ENCODE assay signal across 27 cellular contexts in the genomic region with DNA sequence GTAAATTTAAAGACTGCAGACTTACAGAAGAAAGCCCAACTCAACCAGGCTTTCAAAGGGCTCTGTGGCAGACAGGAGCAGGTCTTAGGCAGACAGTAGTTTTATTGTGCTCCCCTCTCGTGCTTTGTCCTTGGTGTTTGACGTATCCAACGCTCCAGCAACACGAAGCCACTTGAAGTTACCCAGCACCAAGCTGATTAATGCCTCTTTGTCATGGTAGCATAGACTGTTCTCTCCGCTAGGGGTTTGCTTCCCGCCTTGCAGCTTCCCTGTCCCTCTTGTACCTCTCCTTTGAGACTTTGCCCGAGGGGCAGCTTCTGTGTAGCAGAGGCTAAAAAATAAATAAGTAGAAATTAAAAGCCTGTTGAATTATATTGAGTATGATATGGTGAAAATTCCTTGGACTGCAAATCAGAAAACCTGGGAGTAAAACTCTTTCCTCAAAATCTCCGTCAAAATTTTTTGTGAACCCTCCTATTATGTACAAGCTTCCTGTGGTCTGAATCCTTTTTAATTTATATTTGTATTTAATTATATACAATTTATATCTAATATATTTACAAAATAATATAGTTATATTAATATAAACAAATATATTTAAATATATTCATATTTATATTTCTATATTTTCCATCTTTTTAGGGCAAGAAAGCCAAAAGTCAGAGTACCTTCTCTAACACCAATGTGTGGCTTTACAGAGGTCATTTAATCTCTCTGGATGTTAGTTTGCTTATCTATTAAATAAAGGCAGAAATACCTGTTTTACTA.
DNase-seq lines count a peak whose midpoint lies in the region; ATAC-seq, FAIRE-seq and TF ChIP-seq lines count a peak whose summit lies in the region.
"Had no signal": no experiment of that assay in that cellular context is flagged by ENCODE, and none has a peak within 500 bp of the region (broad histone marks: within the 10 kb centered on the region; RNA-seq: fewer than 3 reads in every experiment).

No MANE protein-coding gene starts in this region.

- DNase-seq in HepG2 (ENCODE audit: low spot score) (peak; percentile 20), right lobe of liver (no peak), brain microvascular endothelial cell (no peak), islet precursor cell (peak; percentile 79), T-helper 9 cell (no peak), amniotic stem cell (lab: John Stamatoyannopoulos, UW) (no peak), midbrain (lab: John Stamatoyannopoulos, UW) (no peak)
- DNase-seq in CD8-positive, alpha-beta T cell = no peak
- DNase-seq: activated CD4-positive, alpha-beta T cell treated with anti-CD3 and anti-CD28 coated beads, Interleukin-2, amount 10 ng/mL, durations not matched to agents 7 days and 5 days; activated CD8-positive, alpha-beta memory T cell treated with anti-CD3 and anti-CD28 coated beads, Interleukin-2, amount 50 U/mL, for 4 hours; activated gamma-delta T cell; central memory CD4-positive, alpha-beta T cell; GF-D8; naive B cell; NCI-H510A treated with DMSO at 0.1 percent for 48 hours; SW 1271 had no signal

- H3K4me1 Mint-ChIP-seq in CD8-positive, alpha-beta T cell (ENCODE audit: low read depth) = no peaks in the 10 kb centered on the region
- H3K4me1 Mint-ChIP-seq: activated CD4-positive, alpha-beta T cell treated with anti-CD3 and anti-CD28 coated beads, Interleukin-2, amount 10 ng/mL, durations not matched to agents 7 days and 5 days; naive B cell had no signal

- TF ChIP-seq RAD21 in HepG2 (CRISPR knock-in tag; IDR thresholded peaks at IDR 0.05) = no peak

- no peak overlapping the region for H3K27ac ChIP-seq in HepG2 (ENCODE audit: extremely low read length, insufficient read depth, low read length)
- H3K27ac ChIP-seq in right lobe of liver = no peak overlapping the region
- H3K27ac ChIP-seq in brain microvascular endothelial cell = no peak overlapping the region
- H3K27ac ChIP-seq in CD8-positive, alpha-beta T cell (ENCODE audit: low read depth, low read length) = no peak overlapping the region
- H3K27ac ChIP-seq: BLaER1 treated with 17β-estradiol and CSF1 and Interleukin-3, amounts not matched to agents 10 nM and 100 nM; esophagus muscularis mucosa; HL-60; parathyroid adenoma; vagina had no signal

- no peak for TF ChIP-seq EP300 in HepG2 (IDR thresholded peaks at IDR 0.05; ENCODE audit: low read depth in 2 of 2, low read length in 2 of 2)
- no peak for TF ChIP-seq EP300 in HepG2 (CRISPR knock-in tag; IDR thresholded peaks at IDR 0.05; ENCODE audit: borderline replicate concordance)

- intact Hi-C loops in HepG2 (cut with micrococcal nuclease; ENCODE audit: unreplicated experiment) (no loop called here), right lobe of liver (cut with DNase I) (no loop called here)
- intact Hi-C loops in CD8-positive, alpha-beta T cell (cut with DNase I, micrococcal nuclease) = no loop called here

- no peak overlapping the region for H3K4me2 ChIP-seq in HepG2 (ENCODE audit: low read depth, low read length)
- H3K4me2 ChIP-seq: BLaER1 treated with 17β-estradiol and CSF1 and Interleukin-3, amounts not matched to agents 10 nM and 100 nM had no signal

- H3K4me3 Mint-ChIP-seq in CD8-positive, alpha-beta T cell = no peak overlapping the region
- H3K4me3 Mint-ChIP-seq: activated CD4-positive, alpha-beta T cell treated with anti-CD3 and anti-CD28 coated beads, Interleukin-2, amount 10 ng/mL, durations not matched to agents 7 days and 5 days; naive B cell had no signal

- H3K9ac ChIP-seq in HepG2 (ENCODE audit: insufficient read depth, low read depth, low read length) = no peak overlapping the region
- H3K9ac ChIP-seq: BLaER1 treated with 17β-estradiol and CSF1 and Interleukin-3, amounts not matched to agents 10 nM and 100 nM; parathyroid adenoma had no signal

- in situ Hi-C loops in HepG2 (cut with HindIII; ENCODE audit: extremely low pct_ligation_motif_present, low pct_unique_long_range_greater_than_20kb) = no loop called here
- in situ Hi-C loops in brain microvascular endothelial cell (cut with HindIII; ENCODE audit: low pct_ligation_motif_present, low sequenced_read_pairs) = no loop called here

- CTCF ChIA-PET in HepG2 (lab: Yijun Ruan, JAX; ENCODE audit: low intra/inter-chr PET ratio, low total read pairs) = no interaction called here
- CTCF ChIA-PET in CD8-positive, alpha-beta T cell (lab: Charles Lee) = no interaction called here

- no peak overlapping the region for H3K27ac Mint-ChIP-seq in CD8-positive, alpha-beta T cell
- H3K27ac Mint-ChIP-seq: activated CD4-positive, alpha-beta T cell treated with anti-CD3 and anti-CD28 coated beads, Interleukin-2, amount 10 ng/mL, durations not matched to agents 7 days and 5 days had no signal

- H3K36me3 ChIP-seq in HepG2 (replicated peaks in 1 of 2; ENCODE audit: control insufficient read depth in 1 of 2, insufficient read depth in 2 of 2, low read length in 2 of 2) (no peaks in the 10 kb centered on the region), right lobe of liver (no peaks in the 10 kb centered on the region), brain microvascular endothelial cell (replicated peaks) (no peaks in the 10 kb centered on the region)
- no peaks in the 10 kb centered on the region for H3K36me3 ChIP-seq in CD8-positive, alpha-beta T cell (ENCODE audit: insufficient read depth, low read length)
- H3K36me3 ChIP-seq: BLaER1 treated with 17β-estradiol and CSF1 and Interleukin-3, amounts not matched to agents 10 nM and 100 nM; esophagus muscularis mucosa; vagina had no signal

- no TSS peak for BruUV-seq in HepG2 (replicated peaks; lab: Mats Ljungman, UMichigan)

- no peak for TF ChIP-seq CTCF in HepG2 (CRISPR knock-in tag; IDR thresholded peaks at IDR 0.05)
- TF ChIP-seq CTCF in right lobe of liver (IDR thresholded peaks at IDR 0.05) = no peak
- peak; percentile 27 for TF ChIP-seq CTCF in brain microvascular endothelial cell (IDR thresholded peaks at IDR 0.05; ENCODE audit: low read depth, low read length, missing control alignments)
- no peak for TF ChIP-seq CTCF in CD8-positive, alpha-beta T cell (IDR thresholded peaks at IDR 0.05)

- 14% methylated on average over 8 of the region's 8 CpGs for WGBS in HepG2 (ENCODE audit: low lambda C conversion rate)
- 43% methylated on average over 8 of the region's 8 CpGs for WGBS in right lobe of liver (ENCODE audit: insufficient coverage, low coverage, low lambda C conversion rate, missing lambda C conversion rate)

- POLR2A ChIA-PET in HepG2 (lab: Yijun Ruan, JAX) = no interaction called here
- POLR2A ChIA-PET in CD8-positive, alpha-beta T cell (lab: Charles Lee) = no interaction called here

- H4K20me1 ChIP-seq in HepG2 (ENCODE audit: insufficient read depth, low read length) = no peaks in the 10 kb centered on the region
- H4K20me1 ChIP-seq: BLaER1 treated with 17β-estradiol and CSF1 and Interleukin-3, amounts not matched to agents 10 nM and 100 nM had no signal

- H3K36me3 Mint-ChIP-seq in CD8-positive, alpha-beta T cell = no peaks in the 10 kb centered on the region
- H3K36me3 Mint-ChIP-seq: naive B cell had no signal

- H3K9me3 Mint-ChIP-seq in CD8-positive, alpha-beta T cell = no peaks in the 10 kb centered on the region
- H3K9me3 Mint-ChIP-seq: activated CD4-positive, alpha-beta T cell treated with anti-CD3 and anti-CD28 coated beads, Interleukin-2, amount 10 ng/mL, durations not matched to agents 7 days and 5 days; naive B cell had no signal

- H3K4me1 ChIP-seq in HepG2 (ENCODE audit: insufficient read depth, low read length) (no peaks in the 10 kb centered on the region), right lobe of liver (no peaks in the 10 kb centered on the region)
- no peaks in the 10 kb centered on the region for H3K4me1 ChIP-seq in CD8-positive, alpha-beta T cell (ENCODE audit: insufficient read depth, low read length)
- H3K4me1 ChIP-seq: esophagus muscularis mucosa, parathyroid adenoma, vagina had no signal

- peak; percentile 89 for ATAC-seq in HepG2
- ATAC-seq in right lobe of liver = no peak
- no peak for ATAC-seq in CD8-positive, alpha-beta T cell
- ATAC-seq: Right ventricle myocardium inferior had no signal

- FAIRE-seq in HepG2 (lab: Jason Lieb, UNC) = peak; percentile 60
- FAIRE-seq: D721Med, GM19239, islet of Langerhans, TTC549 had no signal

- no peak overlapping the region for H2AFZ ChIP-seq in HepG2 (ENCODE audit: low read length)
- H2AFZ ChIP-seq: parathyroid adenoma had no signal

- TF ChIP-seq POLR2A in HepG2 (IDR thresholded peaks at IDR 0.05; ENCODE audit: insufficient read depth in 1 of 2, low read depth in 2 of 2, low read length in 2 of 2) (no peak), right lobe of liver (IDR thresholded peaks at IDR 0.05) (no peak)

- H3K27me3 Mint-ChIP-seq in CD8-positive, alpha-beta T cell (ENCODE audit: low read depth) = peaks cover 5% of the 10 kb centered on the region

- no peak overlapping the region for H3K4me3 ChIP-seq in HepG2 (replicated peaks in 1 of 3; ENCODE audit: insufficient read depth in 1 of 3, low read depth in 2 of 3, low read length in 3 of 3)
- no peak overlapping the region for H3K4me3 ChIP-seq in right lobe of liver
- no peak overlapping the region for H3K4me3 ChIP-seq in brain microvascular endothelial cell (ENCODE audit: low read depth, low read length)
- no peak overlapping the region for H3K4me3 ChIP-seq in CD8-positive, alpha-beta T cell (ENCODE audit: low read depth, low read length)
- H3K4me3 ChIP-seq: BLaER1 treated with 17β-estradiol and CSF1 and Interleukin-3, amounts not matched to agents 10 nM and 100 nM; esophagus muscularis mucosa; lung; vagina had no signal

- H3K27me3 ChIP-seq in HepG2 (ENCODE audit: control insufficient read depth in 1 of 2, insufficient read depth in 2 of 2, low read length in 2 of 2) (no peaks in the 10 kb centered on the region; a peak in 2 of 5 replicates), right lobe of liver (peaks cover 0 to 4% of the 10 kb centered on the region in 2 donors), brain microvascular endothelial cell (replicated peaks) (no peaks in the 10 kb centered on the region)
- H3K27me3 ChIP-seq in CD8-positive, alpha-beta T cell (ENCODE audit: insufficient read depth, low read length) = no peaks in the 10 kb centered on the region
- H3K27me3 ChIP-seq: BLaER1 treated with 17β-estradiol and CSF1 and Interleukin-3, amounts not matched to agents 10 nM and 100 nM; esophagus muscularis mucosa; vagina had no signal

- no peaks in the 10 kb centered on the region for H3K79me2 ChIP-seq in HepG2 (ENCODE audit: insufficient read depth, low read length)
- H3K79me2 ChIP-seq: parathyroid adenoma had no signal

- H3K9me3 ChIP-seq in HepG2 (ENCODE audit: low read length) (no peaks in the 10 kb centered on the region), right lobe of liver (no peaks in the 10 kb centered on the region)
- H3K9me3 ChIP-seq in CD8-positive, alpha-beta T cell (ENCODE audit: low read length) = no peaks in the 10 kb centered on the region
- H3K9me3 ChIP-seq: BLaER1 treated with 17β-estradiol and CSF1 and Interleukin-3, amounts not matched to agents 10 nM and 100 nM; esophagus muscularis mucosa; vagina had no signal

TF ChIP-seq in HepG2, 621 proteins besides CTCF, POLR2A, EP300 and RAD21 (continues in another document):
- TF ChIP-seq ZNF562 (CRISPR knock-in tag; IDR thresholded peaks at IDR 0.05; ENCODE audit: borderline replicate concordance) (no peak), KDM5A (IDR thresholded peaks at IDR 0.05; ENCODE audit: borderline replicate concordance, low read length) (no peak), NR2C2 (CRISPR knock-in tag; IDR thresholded peaks at IDR 0.05; ENCODE audit: borderline replicate concordance) (no peak), TBX2 (CRISPR knock-in tag; IDR thresholded peaks at IDR 0.05; ENCODE audit: borderline replicate concordance) (no peak), HNF4A (CRISPR knock-in tag; IDR thresholded peaks at IDR 0.05) (no peak)

Comparison
In these comparisons a context has a peak if more than half of its experiments do, and no peak if none do; other contexts are left out.
1. DNase-seq: peak in HepG2 (single experiment) and islet precursor cell (single experiment); none in right lobe of liver (0 of 3), brain microvascular endothelial cell (single experiment), T-helper 9 cell (single experiment), CD8-positive, alpha-beta T cell (0 of 7), amniotic stem cell (single experiment) and midbrain (single experiment).